ENCODE assay signal across 1 cellular context in the genomic region with DNA sequence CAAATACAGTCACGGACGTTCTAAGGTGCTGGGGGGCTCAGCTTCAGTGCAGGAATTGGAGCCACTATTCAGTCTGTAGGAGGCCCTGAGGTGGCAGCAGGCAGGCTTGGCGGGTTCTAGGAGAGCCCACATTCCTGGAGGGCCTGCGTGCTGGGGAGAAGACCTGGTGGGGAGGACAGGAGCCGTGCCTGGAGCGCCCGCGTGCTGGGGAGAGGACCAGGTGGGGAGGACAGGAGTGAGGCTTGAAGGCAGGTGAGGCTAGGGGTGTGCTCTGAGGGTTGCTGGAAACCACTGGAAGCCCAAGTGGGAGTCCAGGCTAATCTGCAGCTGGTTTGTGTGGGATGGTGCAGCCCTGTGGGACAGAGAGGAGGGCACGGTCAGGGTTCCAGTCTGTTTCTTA.
A peak's percentile ranks its signal among the peaks of the same experiment; 100 is the strongest.
TF ChIP-seq lines count a peak whose summit lies in the region.

No MANE protein-coding gene starts in this region.

TF ChIP-seq in HepG2, 621 proteins besides CTCF, POLR2A, EP300 and RAD21 (continues in another document):
- TF ChIP-seq ZNF629 (CRISPR knock-in tag; conservative IDR thresholded peaks at IDR 0.05) (no peak), KLF15 (CRISPR knock-in tag; IDR thresholded peaks at IDR 0.05; ENCODE audit: borderline replicate concordance) (no peak), BRCA1 (CRISPR knock-in tag; IDR thresholded peaks at IDR 0.05) (no peak), ZNF263 (CRISPR knock-in tag; IDR thresholded peaks at IDR 0.05) (peak; percentile 79), GTF3A (CRISPR knock-in tag; conservative IDR thresholded peaks at IDR 0.05) (no peak), NAIF1 (CRISPR knock-in tag; IDR thresholded peaks at IDR 0.05; ENCODE audit: borderline replicate concordance) (no peak), TEAD3 (CRISPR knock-in tag; optimal IDR thresholded peaks at IDR 0.05; ENCODE audit: borderline replicate concordance) (peak; percentile 0), ZNF256 (CRISPR knock-in tag; conservative IDR thresholded peaks at IDR 0.05) (no peak), ZIK1 (CRISPR knock-in tag; IDR thresholded peaks at IDR 0.05; ENCODE audit: borderline replicate concordance, low read depth) (0 out of 2 replicates have a peak, but pooled peaks have one; percentile 8), FOSL1 (CRISPR knock-in tag; IDR thresholded peaks at IDR 0.05; ENCODE audit: borderline replicate concordance) (no peak), ZFX (CRISPR knock-in tag; IDR thresholded peaks at IDR 0.05; ENCODE audit: low read depth) (0 out of 2 replicates have a peak, but pooled peaks have one; percentile 8), SNAPC2 (CRISPR knock-in tag; IDR thresholded peaks at IDR 0.05) (0 out of 2 replicates have a peak, but pooled peaks have one; percentile 9), KIAA2018 (CRISPR knock-in tag; IDR thresholded peaks at IDR 0.05; ENCODE audit: borderline replicate concordance) (no peak), ZNF687 (CRISPR knock-in tag; IDR thresholded peaks at IDR 0.05) (peak; percentile 69), ZNF441 (CRISPR knock-in tag; IDR thresholded peaks at IDR 0.05; ENCODE audit: borderline replicate concordance) (no peak), RFX5 (IDR thresholded peaks at IDR 0.05; ENCODE audit: low read depth, low read length) (no peak), MEIS2 (CRISPR knock-in tag; IDR thresholded peaks at IDR 0.05) (no peak), PHF8 (CRISPR knock-in tag; IDR thresholded peaks at IDR 0.05) (0 out of 2 replicates have a peak, but pooled peaks have one; percentile 6), ZBTB25 (CRISPR knock-in tag; IDR thresholded peaks at IDR 0.05) (no peak), ZFP36L2 (CRISPR knock-in tag; IDR thresholded peaks at IDR 0.05) (no peak), MTF1 (CRISPR knock-in tag; IDR thresholded peaks at IDR 0.05) (no peak), MIER2 (CRISPR knock-in tag; IDR thresholded peaks at IDR 0.05) (no peak), NKX3-1 (CRISPR knock-in tag; IDR thresholded peaks at IDR 0.05) (no peak), PRDM15 (CRISPR knock-in tag; IDR thresholded peaks at IDR 0.05) (peak; percentile 79; the same call in 1 of the 2 replicates), XBP1 (CRISPR knock-in tag; IDR thresholded peaks at IDR 0.05) (no peak), ZNF274 (CRISPR knock-in tag; IDR thresholded peaks at IDR 0.05) (no peak), ZNF138 (CRISPR knock-in tag; IDR thresholded peaks at IDR 0.05; ENCODE audit: low read depth) (no peak), NR3C1 (CRISPR knock-in tag; IDR thresholded peaks at IDR 0.05) (no peak), SKIL (CRISPR knock-in tag; IDR thresholded peaks at IDR 0.05; ENCODE audit: borderline replicate concordance) (no peak), KLF6 (CRISPR knock-in tag; IDR thresholded peaks at IDR 0.05) (no peak), GFI1 (CRISPR knock-in tag; IDR thresholded peaks at IDR 0.05; ENCODE audit: borderline replicate concordance) (no peak)
- TF ChIP-seq, protein P1, sequence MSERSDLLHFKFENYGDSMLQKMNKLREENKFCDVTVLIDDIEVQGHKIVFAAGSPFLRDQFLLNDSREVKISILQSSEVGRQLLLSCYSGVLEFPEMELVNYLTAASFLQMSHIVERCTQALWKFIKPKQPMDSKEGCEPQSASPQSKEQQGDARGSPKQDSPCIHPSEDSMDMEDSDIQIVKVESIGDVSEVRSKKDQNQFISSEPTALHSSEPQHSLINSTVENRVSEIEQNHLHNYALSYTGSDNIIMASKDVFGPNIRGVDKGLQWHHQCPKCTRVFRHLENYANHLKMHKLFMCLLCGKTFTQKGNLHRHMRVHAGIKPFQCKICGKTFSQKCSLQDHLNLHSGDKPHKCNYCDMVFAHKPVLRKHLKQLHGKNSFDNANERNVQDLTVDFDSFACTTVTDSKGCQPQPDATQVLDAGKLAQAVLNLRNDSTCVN (CRISPR knock-in tag; IDR thresholded peaks at IDR 0.05; ENCODE audit: borderline replicate concordance) = no peak
- TF ChIP-seq, protein P2, sequence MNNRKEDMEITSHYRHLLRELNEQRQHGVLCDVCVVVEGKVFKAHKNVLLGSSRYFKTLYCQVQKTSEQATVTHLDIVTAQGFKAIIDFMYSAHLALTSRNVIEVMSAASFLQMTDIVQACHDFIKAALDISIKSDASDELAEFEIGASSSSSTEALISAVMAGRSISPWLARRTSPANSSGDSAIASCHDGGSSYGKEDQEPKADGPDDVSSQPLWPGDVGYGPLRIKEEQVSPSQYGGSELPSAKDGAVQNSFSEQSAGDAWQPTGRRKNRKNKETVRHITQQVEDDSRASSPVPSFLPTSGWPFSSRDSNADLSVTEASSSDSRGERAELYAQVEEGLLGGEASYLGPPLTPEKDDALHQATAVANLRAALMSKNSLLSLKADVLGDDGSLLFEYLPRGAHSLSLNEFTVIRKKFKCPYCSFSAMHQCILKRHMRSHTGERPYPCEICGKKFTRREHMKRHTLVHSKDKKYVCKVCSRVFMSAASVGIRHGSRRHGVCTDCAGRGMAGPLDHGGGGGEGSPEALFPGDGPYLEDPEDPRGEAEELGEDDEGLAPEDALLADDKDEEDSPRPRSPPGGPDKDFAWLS (CRISPR knock-in tag; IDR thresholded peaks at IDR 0.05; ENCODE audit: borderline replicate concordance) = no peak
